Comparison of ENCODE assay signal across 28 cellular contexts in genomic region chr4:89162987-89163386, GRCh38.
"Had no signal": no experiment of that assay in that cellular context is flagged by ENCODE, and none has a peak within 500 bp of the region (broad histone marks: within the 10 kb centered on the region; RNA-seq: fewer than 3 reads in every experiment).

No MANE protein-coding gene starts in this region.

- H3K27me3 Mint-ChIP-seq: activated CD8-positive, alpha-beta T cell treated with anti-CD3 and anti-CD28 coated beads for 36 hours; activated naive CD4-positive, alpha-beta T cell treated with anti-CD3 and anti-CD28 coated beads, Interleukin-2, amount 50 U/mL, for 24 hours; dendritic cell treated with granulocyte-macrophage colony-stimulating factor and Interleukin-4, amounts not matched to agents 40 ng/mL and 50 ng/mL, for 4 days had no signal

- H3K9me3 Mint-ChIP-seq: activated CD8-positive, alpha-beta T cell treated with anti-CD3 and anti-CD28 coated beads for 36 hours; activated naive CD4-positive, alpha-beta T cell treated with anti-CD3 and anti-CD28 coated beads, Interleukin-2, amount 50 U/mL, for 24 hours; activated naive CD8-positive, alpha-beta T cell treated with anti-CD3 and anti-CD28 coated beads for 36 hours; activated naive CD8-positive, alpha-beta T cell treated with anti-CD3 and anti-CD28 coated beads, Interleukin-2, amount 50 U/mL, for 24 hours; activated T-cell treated with anti-CD3 and anti-CD28 coated beads, Interleukin-2, amount 50 U/mL, for 4 hours; activated T-helper 2 cell treated with anti-CD3 and anti-CD28 coated beads, Interferon-gamma antibody, Interleukin-2, Interleukin-4, amounts not matched to agents 10 μg/mL and 5 μg/mL and 100 μg/mL, durations not matched to agents 14 hours and 24 hours and 36 hours; central memory CD8-positive, alpha-beta T cell; dendritic cell treated with granulocyte-macrophage colony-stimulating factor and Interleukin-4, amounts not matched to agents 40 ng/mL and 50 ng/mL, for 4 days; endodermal cell had no signal

- H3K27ac Mint-ChIP-seq: activated CD8-positive, alpha-beta T cell treated with anti-CD3 and anti-CD28 coated beads for 36 hours; activated naive CD4-positive, alpha-beta T cell treated with anti-CD3 and anti-CD28 coated beads for 36 hours; activated naive CD4-positive, alpha-beta T cell treated with anti-CD3 and anti-CD28 coated beads, Interleukin-2, amount 50 U/mL, for 24 hours; activated naive CD8-positive, alpha-beta T cell treated with anti-CD3 and anti-CD28 coated beads for 36 hours; activated naive CD8-positive, alpha-beta T cell treated with anti-CD3 and anti-CD28 coated beads, Interleukin-2, amount 50 U/mL, for 24 hours; activated T-helper 2 cell treated with anti-CD3 and anti-CD28 coated beads, Interferon-gamma antibody, Interleukin-2, Interleukin-4, amounts not matched to agents 10 μg/mL and 5 μg/mL and 100 μg/mL, durations not matched to agents 14 hours and 24 hours and 36 hours; dendritic cell treated with granulocyte-macrophage colony-stimulating factor and Interleukin-4, amounts not matched to agents 40 ng/mL and 50 ng/mL, for 4 days; endodermal cell had no signal

- H3K36me3 Mint-ChIP-seq: activated naive CD4-positive, alpha-beta T cell treated with anti-CD3 and anti-CD28 coated beads, Interleukin-2, amount 50 U/mL, for 24 hours; activated naive CD8-positive, alpha-beta T cell treated with anti-CD3 and anti-CD28 coated beads for 36 hours had no signal

- H3K27me3 ChIP-seq: adrenal gland, body of pancreas had no signal

- H3K4me3 ChIP-seq: adrenal gland, body of pancreas, coronary artery, dorsolateral prefrontal cortex had no signal

- H3K27ac ChIP-seq: adrenal gland, body of pancreas, coronary artery, dorsolateral prefrontal cortex had no signal

- H3K4me3 Mint-ChIP-seq: activated CD8-positive, alpha-beta T cell treated with anti-CD3 and anti-CD28 coated beads for 36 hours; activated naive CD4-positive, alpha-beta T cell treated with anti-CD3 and anti-CD28 coated beads for 36 hours; activated naive CD4-positive, alpha-beta T cell treated with anti-CD3 and anti-CD28 coated beads, Interleukin-2, amount 50 U/mL, for 24 hours; activated naive CD8-positive, alpha-beta T cell treated with anti-CD3 and anti-CD28 coated beads for 36 hours; activated naive CD8-positive, alpha-beta T cell treated with anti-CD3 and anti-CD28 coated beads, Interleukin-2, amount 50 U/mL, for 24 hours; activated T-cell treated with anti-CD3 and anti-CD28 coated beads, Interleukin-2, amount 50 U/mL, for 4 hours; central memory CD8-positive, alpha-beta T cell; dendritic cell treated with granulocyte-macrophage colony-stimulating factor and Interleukin-4, amounts not matched to agents 40 ng/mL and 50 ng/mL, for 4 days; endodermal cell had no signal

- DNase-seq: activated CD4-positive, alpha-beta T cell treated with anti-CD3 and anti-CD28 coated beads for 4 hours; activated CD4-positive, alpha-beta T cell treated with anti-CD3 and anti-CD28 coated beads, Interleukin-2, amount 50 U/mL, for 1 hour; activated CD4-positive, alpha-beta T cell treated with anti-CD3 and anti-CD28 coated beads, Interleukin-2, amount 50 U/mL, for 48 hours; activated CD4-positive, CD25-positive, alpha-beta regulatory T cell; activated CD4-positive, CD25-positive, alpha-beta regulatory T cell treated with anti-CD3 and anti-CD28 coated beads, Interleukin-2, amount 50 U/mL, for 72 hours; activated CD8-positive, alpha-beta memory T cell treated with anti-CD3 and anti-CD28 coated beads for 24 hours; activated CD8-positive, alpha-beta T cell treated with anti-CD3 and anti-CD28 coated beads for 36 hours; activated effector memory CD4-positive, alpha-beta T cell treated with anti-CD3 and anti-CD28 coated beads, Interleukin-2, amount 50 U/mL, for 16 hours; activated naive CD4-positive, alpha-beta T cell treated with anti-CD3 and anti-CD28 coated beads for 36 hours; activated naive CD8-positive, alpha-beta T cell treated with anti-CD3 and anti-CD28 coated beads for 36 hours; activated naive CD8-positive, alpha-beta T cell treated with anti-CD3 and anti-CD28 coated beads, Interleukin-2, amount 50 U/mL, for 24 hours; activated T-cell treated with anti-CD3 and anti-CD28 coated beads, Interleukin-2, amount 50 U/mL, for 4 hours; adrenal gland; amygdala; aorta; body of pancreas; dorsolateral prefrontal cortex; effector memory CD4-positive, alpha-beta T cell; endodermal cell; foreskin fibroblast; head of caudate nucleus; T-helper 2 cell had no signal

- H3K9me3 ChIP-seq: adrenal gland, body of pancreas had no signal

- ATAC-seq: activated CD8-positive, alpha-beta T cell treated with anti-CD3 and anti-CD28 coated beads for 36 hours; activated naive CD8-positive, alpha-beta T cell treated with anti-CD3 and anti-CD28 coated beads, Interleukin-2, amount 50 U/mL, for 24 hours; activated T-cell treated with anti-CD3 and anti-CD28 coated beads, Interleukin-2, amount 50 U/mL, for 4 hours; body of pancreas; esophagus mucosa had no signal

- H3K4me1 Mint-ChIP-seq: activated naive CD4-positive, alpha-beta T cell treated with anti-CD3 and anti-CD28 coated beads, Interleukin-2, amount 50 U/mL, for 24 hours; activated naive CD8-positive, alpha-beta T cell treated with anti-CD3 and anti-CD28 coated beads for 36 hours; activated naive CD8-positive, alpha-beta T cell treated with anti-CD3 and anti-CD28 coated beads, Interleukin-2, amount 50 U/mL, for 24 hours; central memory CD8-positive, alpha-beta T cell; endodermal cell had no signal

- H3K36me3 ChIP-seq: adrenal gland had no signal
